Comparison of ENCODE assay signal across 2 cellular contexts in the genomic region with DNA sequence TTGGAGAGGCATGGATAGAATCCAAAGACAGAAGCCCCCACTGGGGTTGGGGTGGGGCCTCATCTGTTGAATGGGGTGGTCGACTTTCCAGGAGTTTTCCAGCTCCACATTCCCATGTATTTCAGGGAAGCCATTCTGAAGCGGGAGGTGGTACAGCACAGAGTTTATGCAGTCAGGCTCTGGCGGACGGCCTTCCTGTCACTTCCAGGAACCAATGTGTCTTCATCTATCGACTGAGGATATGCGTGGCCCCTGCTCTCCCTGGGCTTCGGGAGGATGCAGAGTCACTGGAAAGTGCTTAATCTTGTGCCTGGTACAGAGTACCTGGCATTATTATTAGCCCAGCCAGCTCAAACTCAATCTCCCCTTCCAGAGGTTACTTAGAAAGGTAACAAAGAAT.
TF ChIP-seq lines count a peak whose summit lies in the region.

No MANE protein-coding gene starts in this region.

TF ChIP-seq in liver, 16 proteins besides CTCF, POLR2A, EP300 and RAD21 (continued from another document):
- TF ChIP-seq, protein P1, sequence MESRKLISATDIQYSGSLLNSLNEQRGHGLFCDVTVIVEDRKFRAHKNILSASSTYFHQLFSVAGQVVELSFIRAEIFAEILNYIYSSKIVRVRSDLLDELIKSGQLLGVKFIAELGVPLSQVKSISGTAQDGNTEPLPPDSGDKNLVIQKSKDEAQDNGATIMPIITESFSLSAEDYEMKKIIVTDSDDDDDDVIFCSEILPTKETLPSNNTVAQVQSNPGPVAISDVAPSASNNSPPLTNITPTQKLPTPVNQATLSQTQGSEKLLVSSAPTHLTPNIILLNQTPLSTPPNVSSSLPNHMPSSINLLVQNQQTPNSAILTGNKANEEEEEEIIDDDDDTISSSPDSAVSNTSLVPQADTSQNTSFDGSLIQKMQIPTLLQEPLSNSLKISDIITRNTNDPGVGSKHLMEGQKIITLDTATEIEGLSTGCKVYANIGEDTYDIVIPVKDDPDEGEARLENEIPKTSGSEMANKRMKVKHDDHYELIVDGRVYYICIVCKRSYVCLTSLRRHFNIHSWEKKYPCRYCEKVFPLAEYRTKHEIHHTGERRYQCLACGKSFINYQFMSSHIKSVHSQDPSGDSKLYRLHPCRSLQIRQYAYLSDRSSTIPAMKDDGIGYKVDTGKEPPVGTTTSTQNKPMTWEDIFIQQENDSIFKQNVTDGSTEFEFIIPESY (IDR thresholded peaks at IDR 0.05), result no peak
- TF ChIP-seq, protein P2, sequence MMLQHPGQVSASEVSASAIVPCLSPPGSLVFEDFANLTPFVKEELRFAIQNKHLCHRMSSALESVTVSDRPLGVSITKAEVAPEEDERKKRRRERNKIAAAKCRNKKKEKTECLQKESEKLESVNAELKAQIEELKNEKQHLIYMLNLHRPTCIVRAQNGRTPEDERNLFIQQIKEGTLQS (IDR thresholded peaks at IDR 0.05), result no peak
- TF ChIP-seq, protein P3, sequence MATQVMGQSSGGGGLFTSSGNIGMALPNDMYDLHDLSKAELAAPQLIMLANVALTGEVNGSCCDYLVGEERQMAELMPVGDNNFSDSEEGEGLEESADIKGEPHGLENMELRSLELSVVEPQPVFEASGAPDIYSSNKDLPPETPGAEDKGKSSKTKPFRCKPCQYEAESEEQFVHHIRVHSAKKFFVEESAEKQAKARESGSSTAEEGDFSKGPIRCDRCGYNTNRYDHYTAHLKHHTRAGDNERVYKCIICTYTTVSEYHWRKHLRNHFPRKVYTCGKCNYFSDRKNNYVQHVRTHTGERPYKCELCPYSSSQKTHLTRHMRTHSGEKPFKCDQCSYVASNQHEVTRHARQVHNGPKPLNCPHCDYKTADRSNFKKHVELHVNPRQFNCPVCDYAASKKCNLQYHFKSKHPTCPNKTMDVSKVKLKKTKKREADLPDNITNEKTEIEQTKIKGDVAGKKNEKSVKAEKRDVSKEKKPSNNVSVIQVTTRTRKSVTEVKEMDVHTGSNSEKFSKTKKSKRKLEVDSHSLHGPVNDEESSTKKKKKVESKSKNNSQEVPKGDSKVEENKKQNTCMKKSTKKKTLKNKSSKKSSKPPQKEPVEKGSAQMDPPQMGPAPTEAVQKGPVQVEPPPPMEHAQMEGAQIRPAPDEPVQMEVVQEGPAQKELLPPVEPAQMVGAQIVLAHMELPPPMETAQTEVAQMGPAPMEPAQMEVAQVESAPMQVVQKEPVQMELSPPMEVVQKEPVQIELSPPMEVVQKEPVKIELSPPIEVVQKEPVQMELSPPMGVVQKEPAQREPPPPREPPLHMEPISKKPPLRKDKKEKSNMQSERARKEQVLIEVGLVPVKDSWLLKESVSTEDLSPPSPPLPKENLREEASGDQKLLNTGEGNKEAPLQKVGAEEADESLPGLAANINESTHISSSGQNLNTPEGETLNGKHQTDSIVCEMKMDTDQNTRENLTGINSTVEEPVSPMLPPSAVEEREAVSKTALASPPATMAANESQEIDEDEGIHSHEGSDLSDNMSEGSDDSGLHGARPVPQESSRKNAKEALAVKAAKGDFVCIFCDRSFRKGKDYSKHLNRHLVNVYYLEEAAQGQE (IDR thresholded peaks at IDR 0.05), result no peak
- TF ChIP-seq, protein P4, sequence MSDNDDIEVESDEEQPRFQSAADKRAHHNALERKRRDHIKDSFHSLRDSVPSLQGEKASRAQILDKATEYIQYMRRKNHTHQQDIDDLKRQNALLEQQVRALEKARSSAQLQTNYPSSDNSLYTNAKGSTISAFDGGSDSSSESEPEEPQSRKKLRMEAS (IDR thresholded peaks at IDR 0.05), result no peak
- TF ChIP-seq JUND (IDR thresholded peaks at IDR 0.05), result no peak
- TF ChIP-seq FOXA1 (IDR thresholded peaks at IDR 0.05), result no peak
- no peak for TF ChIP-seq SP1 (IDR thresholded peaks at IDR 0.05)
- no peak for TF ChIP-seq HNF4A (conservative IDR thresholded peaks at IDR 0.05)

TF ChIP-seq in HepG2, 621 proteins besides CTCF, POLR2A, EP300 and RAD21 (continued from another document and continues in another):
- TF ChIP-seq SNRNP70 (IDR thresholded peaks at IDR 0.05; ENCODE audit: low read depth, low read length) (no peak), ZNF282 (IDR thresholded peaks at IDR 0.05; ENCODE audit: partially characterized antibody) (no peak), ZNF816 (CRISPR knock-in tag; IDR thresholded peaks at IDR 0.05; ENCODE audit: borderline replicate concordance) (no peak), ZNF792 (CRISPR knock-in tag; IDR thresholded peaks at IDR 0.05) (no peak), ZNF556 (CRISPR knock-in tag; IDR thresholded peaks at IDR 0.05; ENCODE audit: borderline replicate concordance) (no peak)
- TF ChIP-seq, protein P5, sequence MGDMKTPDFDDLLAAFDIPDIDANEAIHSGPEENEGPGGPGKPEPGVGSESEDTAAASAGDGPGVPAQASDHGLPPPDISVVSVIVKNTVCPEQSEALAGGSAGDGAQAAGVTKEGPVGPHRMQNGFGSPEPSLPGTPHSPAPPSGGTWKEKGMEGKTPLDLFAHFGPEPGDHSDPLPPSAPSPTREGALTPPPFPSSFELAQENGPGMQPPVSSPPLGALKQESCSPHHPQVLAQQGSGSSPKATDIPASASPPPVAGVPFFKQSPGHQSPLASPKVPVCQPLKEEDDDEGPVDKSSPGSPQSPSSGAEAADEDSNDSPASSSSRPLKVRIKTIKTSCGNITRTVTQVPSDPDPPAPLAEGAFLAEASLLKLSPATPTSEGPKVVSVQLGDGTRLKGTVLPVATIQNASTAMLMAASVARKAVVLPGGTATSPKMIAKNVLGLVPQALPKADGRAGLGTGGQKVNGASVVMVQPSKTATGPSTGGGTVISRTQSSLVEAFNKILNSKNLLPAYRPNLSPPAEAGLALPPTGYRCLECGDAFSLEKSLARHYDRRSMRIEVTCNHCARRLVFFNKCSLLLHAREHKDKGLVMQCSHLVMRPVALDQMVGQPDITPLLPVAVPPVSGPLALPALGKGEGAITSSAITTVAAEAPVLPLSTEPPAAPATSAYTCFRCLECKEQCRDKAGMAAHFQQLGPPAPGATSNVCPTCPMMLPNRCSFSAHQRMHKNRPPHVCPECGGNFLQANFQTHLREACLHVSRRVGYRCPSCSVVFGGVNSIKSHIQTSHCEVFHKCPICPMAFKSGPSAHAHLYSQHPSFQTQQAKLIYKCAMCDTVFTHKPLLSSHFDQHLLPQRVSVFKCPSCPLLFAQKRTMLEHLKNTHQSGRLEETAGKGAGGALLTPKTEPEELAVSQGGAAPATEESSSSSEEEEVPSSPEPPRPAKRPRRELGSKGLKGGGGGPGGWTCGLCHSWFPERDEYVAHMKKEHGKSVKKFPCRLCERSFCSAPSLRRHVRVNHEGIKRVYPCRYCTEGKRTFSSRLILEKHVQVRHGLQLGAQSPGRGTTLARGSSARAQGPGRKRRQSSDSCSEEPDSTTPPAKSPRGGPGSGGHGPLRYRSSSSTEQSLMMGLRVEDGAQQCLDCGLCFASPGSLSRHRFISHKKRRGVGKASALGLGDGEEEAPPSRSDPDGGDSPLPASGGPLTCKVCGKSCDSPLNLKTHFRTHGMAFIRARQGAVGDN (CRISPR knock-in tag; IDR thresholded peaks at IDR 0.05), result no peak
- TF ChIP-seq, protein P6, sequence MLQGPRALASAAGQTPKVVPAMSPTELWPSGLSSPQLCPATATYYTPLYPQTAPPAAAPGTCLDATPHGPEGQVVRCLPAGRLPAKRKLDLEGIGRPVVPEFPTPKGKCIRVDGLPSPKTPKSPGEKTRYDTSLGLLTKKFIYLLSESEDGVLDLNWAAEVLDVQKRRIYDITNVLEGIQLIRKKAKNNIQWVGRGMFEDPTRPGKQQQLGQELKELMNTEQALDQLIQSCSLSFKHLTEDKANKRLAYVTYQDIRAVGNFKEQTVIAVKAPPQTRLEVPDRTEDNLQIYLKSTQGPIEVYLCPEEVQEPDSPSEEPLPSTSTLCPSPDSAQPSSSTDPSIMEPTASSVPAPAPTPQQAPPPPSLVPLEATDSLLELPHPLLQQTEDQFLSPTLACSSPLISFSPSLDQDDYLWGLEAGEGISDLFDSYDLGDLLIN (CRISPR knock-in tag; IDR thresholded peaks at IDR 0.05; ENCODE audit: borderline replicate concordance), result no peak
- TF ChIP-seq, protein P7, sequence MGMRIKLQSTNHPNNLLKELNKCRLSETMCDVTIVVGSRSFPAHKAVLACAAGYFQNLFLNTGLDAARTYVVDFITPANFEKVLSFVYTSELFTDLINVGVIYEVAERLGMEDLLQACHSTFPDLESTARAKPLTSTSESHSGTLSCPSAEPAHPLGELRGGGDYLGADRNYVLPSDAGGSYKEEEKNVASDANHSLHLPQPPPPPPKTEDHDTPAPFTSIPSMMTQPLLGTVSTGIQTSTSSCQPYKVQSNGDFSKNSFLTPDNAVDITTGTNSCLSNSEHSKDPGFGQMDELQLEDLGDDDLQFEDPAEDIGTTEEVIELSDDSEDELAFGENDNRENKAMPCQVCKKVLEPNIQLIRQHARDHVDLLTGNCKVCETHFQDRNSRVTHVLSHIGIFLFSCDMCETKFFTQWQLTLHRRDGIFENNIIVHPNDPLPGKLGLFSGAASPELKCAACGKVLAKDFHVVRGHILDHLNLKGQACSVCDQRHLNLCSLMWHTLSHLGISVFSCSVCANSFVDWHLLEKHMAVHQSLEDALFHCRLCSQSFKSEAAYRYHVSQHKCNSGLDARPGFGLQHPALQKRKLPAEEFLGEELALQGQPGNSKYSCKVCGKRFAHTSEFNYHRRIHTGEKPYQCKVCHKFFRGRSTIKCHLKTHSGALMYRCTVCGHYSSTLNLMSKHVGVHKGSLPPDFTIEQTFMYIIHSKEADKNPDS (CRISPR knock-in tag; IDR thresholded peaks at IDR 0.05), result no peak
- TF ChIP-seq, protein P8, sequence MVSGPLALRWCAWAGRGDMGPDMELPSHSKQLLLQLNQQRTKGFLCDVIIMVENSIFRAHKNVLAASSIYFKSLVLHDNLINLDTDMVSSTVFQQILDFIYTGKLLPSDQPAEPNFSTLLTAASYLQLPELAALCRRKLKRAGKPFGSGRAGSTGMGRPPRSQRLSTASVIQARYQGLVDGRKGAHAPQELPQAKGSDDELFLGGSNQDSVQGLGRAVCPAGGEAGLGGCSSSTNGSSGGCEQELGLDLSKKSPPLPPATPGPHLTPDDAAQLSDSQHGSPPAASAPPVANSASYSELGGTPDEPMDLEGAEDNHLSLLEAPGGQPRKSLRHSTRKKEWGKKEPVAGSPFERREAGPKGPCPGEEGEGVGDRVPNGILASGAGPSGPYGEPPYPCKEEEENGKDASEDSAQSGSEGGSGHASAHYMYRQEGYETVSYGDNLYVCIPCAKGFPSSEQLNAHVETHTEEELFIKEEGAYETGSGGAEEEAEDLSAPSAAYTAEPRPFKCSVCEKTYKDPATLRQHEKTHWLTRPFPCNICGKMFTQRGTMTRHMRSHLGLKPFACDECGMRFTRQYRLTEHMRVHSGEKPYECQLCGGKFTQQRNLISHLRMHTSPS (CRISPR knock-in tag; IDR thresholded peaks at IDR 0.05; ENCODE audit: low read depth), result no peak
- TF ChIP-seq, protein P9, sequence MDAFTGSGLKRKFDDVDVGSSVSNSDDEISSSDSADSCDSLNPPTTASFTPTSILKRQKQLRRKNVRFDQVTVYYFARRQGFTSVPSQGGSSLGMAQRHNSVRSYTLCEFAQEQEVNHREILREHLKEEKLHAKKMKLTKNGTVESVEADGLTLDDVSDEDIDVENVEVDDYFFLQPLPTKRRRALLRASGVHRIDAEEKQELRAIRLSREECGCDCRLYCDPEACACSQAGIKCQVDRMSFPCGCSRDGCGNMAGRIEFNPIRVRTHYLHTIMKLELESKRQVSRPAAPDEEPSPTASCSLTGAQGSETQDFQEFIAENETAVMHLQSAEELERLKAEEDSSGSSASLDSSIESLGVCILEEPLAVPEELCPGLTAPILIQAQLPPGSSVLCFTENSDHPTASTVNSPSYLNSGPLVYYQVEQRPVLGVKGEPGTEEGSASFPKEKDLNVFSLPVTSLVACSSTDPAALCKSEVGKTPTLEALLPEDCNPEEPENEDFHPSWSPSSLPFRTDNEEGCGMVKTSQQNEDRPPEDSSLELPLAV (CRISPR knock-in tag; conservative IDR thresholded peaks at IDR 0.05; ENCODE audit: low read depth), result no peak
- TF ChIP-seq, protein P10, sequence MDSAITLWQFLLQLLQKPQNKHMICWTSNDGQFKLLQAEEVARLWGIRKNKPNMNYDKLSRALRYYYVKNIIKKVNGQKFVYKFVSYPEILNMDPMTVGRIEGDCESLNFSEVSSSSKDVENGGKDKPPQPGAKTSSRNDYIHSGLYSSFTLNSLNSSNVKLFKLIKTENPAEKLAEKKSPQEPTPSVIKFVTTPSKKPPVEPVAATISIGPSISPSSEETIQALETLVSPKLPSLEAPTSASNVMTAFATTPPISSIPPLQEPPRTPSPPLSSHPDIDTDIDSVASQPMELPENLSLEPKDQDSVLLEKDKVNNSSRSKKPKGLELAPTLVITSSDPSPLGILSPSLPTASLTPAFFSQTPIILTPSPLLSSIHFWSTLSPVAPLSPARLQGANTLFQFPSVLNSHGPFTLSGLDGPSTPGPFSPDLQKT (CRISPR knock-in tag; IDR thresholded peaks at IDR 0.05; ENCODE audit: borderline replicate concordance), result no peak
- TF ChIP-seq, protein P11, sequence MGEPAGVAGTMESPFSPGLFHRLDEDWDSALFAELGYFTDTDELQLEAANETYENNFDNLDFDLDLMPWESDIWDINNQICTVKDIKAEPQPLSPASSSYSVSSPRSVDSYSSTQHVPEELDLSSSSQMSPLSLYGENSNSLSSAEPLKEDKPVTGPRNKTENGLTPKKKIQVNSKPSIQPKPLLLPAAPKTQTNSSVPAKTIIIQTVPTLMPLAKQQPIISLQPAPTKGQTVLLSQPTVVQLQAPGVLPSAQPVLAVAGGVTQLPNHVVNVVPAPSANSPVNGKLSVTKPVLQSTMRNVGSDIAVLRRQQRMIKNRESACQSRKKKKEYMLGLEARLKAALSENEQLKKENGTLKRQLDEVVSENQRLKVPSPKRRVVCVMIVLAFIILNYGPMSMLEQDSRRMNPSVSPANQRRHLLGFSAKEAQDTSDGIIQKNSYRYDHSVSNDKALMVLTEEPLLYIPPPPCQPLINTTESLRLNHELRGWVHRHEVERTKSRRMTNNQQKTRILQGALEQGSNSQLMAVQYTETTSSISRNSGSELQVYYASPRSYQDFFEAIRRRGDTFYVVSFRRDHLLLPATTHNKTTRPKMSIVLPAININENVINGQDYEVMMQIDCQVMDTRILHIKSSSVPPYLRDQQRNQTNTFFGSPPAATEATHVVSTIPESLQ (CRISPR knock-in tag; conservative IDR thresholded peaks at IDR 0.05), result no peak
- TF ChIP-seq, protein P12, sequence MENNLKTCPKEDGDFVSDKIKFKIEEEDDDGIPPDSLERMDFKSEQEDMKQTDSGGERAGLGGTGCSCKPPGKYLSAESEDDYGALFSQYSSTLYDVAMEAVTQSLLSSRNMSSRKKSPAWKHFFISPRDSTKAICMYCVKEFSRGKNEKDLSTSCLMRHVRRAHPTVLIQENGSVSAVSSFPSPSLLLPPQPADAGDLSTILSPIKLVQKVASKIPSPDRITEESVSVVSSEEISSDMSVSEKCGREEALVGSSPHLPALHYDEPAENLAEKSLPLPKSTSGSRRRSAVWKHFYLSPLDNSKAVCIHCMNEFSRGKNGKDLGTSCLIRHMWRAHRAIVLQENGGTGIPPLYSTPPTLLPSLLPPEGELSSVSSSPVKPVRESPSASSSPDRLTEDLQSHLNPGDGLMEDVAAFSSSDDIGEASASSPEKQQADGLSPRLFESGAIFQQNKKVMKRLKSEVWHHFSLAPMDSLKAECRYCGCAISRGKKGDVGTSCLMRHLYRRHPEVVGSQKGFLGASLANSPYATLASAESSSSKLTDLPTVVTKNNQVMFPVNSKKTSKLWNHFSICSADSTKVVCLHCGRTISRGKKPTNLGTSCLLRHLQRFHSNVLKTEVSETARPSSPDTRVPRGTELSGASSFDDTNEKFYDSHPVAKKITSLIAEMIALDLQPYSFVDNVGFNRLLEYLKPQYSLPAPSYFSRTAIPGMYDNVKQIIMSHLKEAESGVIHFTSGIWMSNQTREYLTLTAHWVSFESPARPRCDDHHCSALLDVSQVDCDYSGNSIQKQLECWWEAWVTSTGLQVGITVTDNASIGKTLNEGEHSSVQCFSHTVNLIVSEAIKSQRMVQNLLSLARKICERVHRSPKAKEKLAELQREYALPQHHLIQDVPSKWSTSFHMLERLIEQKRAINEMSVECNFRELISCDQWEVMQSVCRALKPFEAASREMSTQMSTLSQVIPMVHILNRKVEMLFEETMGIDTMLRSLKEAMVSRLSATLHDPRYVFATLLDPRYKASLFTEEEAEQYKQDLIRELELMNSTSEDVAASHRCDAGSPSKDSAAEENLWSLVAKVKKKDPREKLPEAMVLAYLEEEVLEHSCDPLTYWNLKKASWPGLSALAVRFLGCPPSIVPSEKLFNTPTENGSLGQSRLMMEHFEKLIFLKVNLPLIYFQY (CRISPR knock-in tag; IDR thresholded peaks at IDR 0.05; ENCODE audit: borderline replicate concordance), result no peak
